In genomic region chr14:38724621-38725020, GRCh38 we compare ENCODE assay signal across 20 cellular contexts.
"Had no signal": no experiment of that assay in that cellular context is flagged by ENCODE, and none has a peak within 500 bp of the region (broad histone marks: within the 10 kb centered on the region; RNA-seq: fewer than 3 reads in every experiment).

No MANE protein-coding gene starts in this region.

- DNase-seq: NCI-H1092, NCI-H1105 treated with DMSO at 0.1 percent for 48 hours, NCI-H1417 treated with DMSO at 0.1 percent for 48 hours, NCI-H146, NCI-H1694 treated with DMSO at 0.1 percent for 48 hours, NCI-H1930, NCI-H2081, NCI-H2107, NCI-H2227 treated with DMSO at 0.1 percent for 48 hours, NCI-H524, NCI-H526 treated with DMSO at 0.1 percent for 48 hours, NCI-H748 treated with DMSO at 0.1 percent for 48 hours, Right ventricle myocardium superior, RPMI8226, SIG-M5 had no signal

- H3K36me3 ChIP-seq: SJSA1 had no signal

- H3K9me3 Mint-ChIP-seq: IgD-negative memory B cell had no signal

- H3K27ac ChIP-seq: SJSA1, SK-N-MC had no signal

- H3K4me3 ChIP-seq: K562, SJSA1, SK-N-MC had no signal

- H3K9me3 ChIP-seq: SJSA1 had no signal

- H3K4me1 ChIP-seq: SJSA1 had no signal

- H3K27ac Mint-ChIP-seq: IgD-negative memory B cell had no signal

- H3K27me3 ChIP-seq: SJSA1 had no signal

- H3K4me1 Mint-ChIP-seq: IgD-negative memory B cell had no signal

- FAIRE-seq: K562, RCC 7860 had no signal

- H3K4me3 Mint-ChIP-seq: IgD-negative memory B cell had no signal

- H3K27me3 Mint-ChIP-seq: IgD-negative memory B cell had no signal

- ATAC-seq: K562 had no signal
